11 cellular contexts compared by ENCODE assay signal in genomic region chr1:15412488-15412800, GRCh38. TPM values are rescaled to one million over a fixed set of nuclear protein-coding genes. Genes with fewer than 3 reads are reported as not detected.
DNase-seq lines count a peak whose midpoint lies in the region; ATAC-seq and TF ChIP-seq lines count a peak whose summit lies in the region.
"Had no signal": no experiment of that assay in that cellular context is flagged by ENCODE, and none has a peak within 500 bp of the region (broad histone marks: within the 10 kb centered on the region; RNA-seq: fewer than 3 reads in every experiment).

No MANE protein-coding gene starts in this region.

- no peak for TF ChIP-seq CTCF in lower lobe of right lung (IDR thresholded peaks at IDR 0.05)

- peak; percentile 51 for DNase-seq in NCI-H1092 treated with DMSO at 0.1 percent for 48 hours (lab: John Stamatoyannopoulos, UW)
- DNase-seq in NCI-H1092 (lab: John Stamatoyannopoulos, UW), result no peak
- DNase-seq in activated CD4-positive, alpha-beta memory T cell treated with anti-CD3 and anti-CD28 coated beads for 36 hours, result no peak
- DNase-seq in lower lobe of right lung, result no peak
- no peak for DNase-seq in stimulated activated naive B cell treated with anti-CD40 and anti-IgM and Interleukin-4, amounts not matched to agents 10 μg/mL and 1 μg/mL and 100 μg/mL, for 72 hours
- DNase-seq in midbrain (lab: John Stamatoyannopoulos, UW), result no peak
- DNase-seq in HEK293T (ENCODE audit: extremely low spot score), result no peak
- DNase-seq: NCI-H1694 treated with DMSO at 0.1 percent for 48 hours had no signal

- POLR2A ChIA-PET in activated CD4-positive, alpha-beta memory T cell treated with anti-CD3 and anti-CD28 coated beads for 36 hours (lab: Charles Lee), result interaction anchor here (1.1 to 1.4 kb wide), 2 partner anchors 19 to 21 kb away, joined by 3 to 4 read pairs; no protein-coding TSS in a partner anchor
- POLR2A ChIA-PET in HEK293T (lab: Yijun Ruan, JAX), result no interaction called here

- H3K27ac ChIP-seq in lower lobe of right lung, result peak overlapping the region; percentile 84
- H3K27ac ChIP-seq: 22Rv1 had no signal

- intact Hi-C loops in activated CD4-positive, alpha-beta memory T cell treated with anti-CD3 and anti-CD28 coated beads for 36 hours (cut with micrococcal nuclease), result no loop called here
- intact Hi-C loops in lower lobe of right lung (cut with DNase I), result no loop called here

- peaks cover 11% of the 10 kb centered on the region for H3K36me3 Mint-ChIP-seq in activated CD4-positive, alpha-beta memory T cell treated with anti-CD3 and anti-CD28 coated beads for 36 hours
- peaks cover 8 to 24% of the 10 kb centered on the region in 2 donors for H3K36me3 Mint-ChIP-seq in stimulated activated naive B cell treated with anti-CD40 and anti-IgM and Interleukin-4, amounts not matched to agents 10 μg/mL and 1 μg/mL and 100 μg/mL, for 72 hours

- H3K9me3 ChIP-seq in lower lobe of right lung, result no peaks in the 10 kb centered on the region

- H3K4me1 Mint-ChIP-seq in activated CD4-positive, alpha-beta memory T cell treated with anti-CD3 and anti-CD28 coated beads for 36 hours (ENCODE audit: low read depth), result peaks cover 63% of the 10 kb centered on the region
- peaks cover 54 to 78% of the 10 kb centered on the region in 2 donors for H3K4me1 Mint-ChIP-seq in stimulated activated naive B cell treated with anti-CD40 and anti-IgM and Interleukin-4, amounts not matched to agents 10 μg/mL and 1 μg/mL and 100 μg/mL, for 72 hours

- no peaks in the 10 kb centered on the region for H3K27me3 Mint-ChIP-seq in activated CD4-positive, alpha-beta memory T cell treated with anti-CD3 and anti-CD28 coated beads for 36 hours
- no peaks in the 10 kb centered on the region for H3K27me3 Mint-ChIP-seq in stimulated activated naive B cell treated with anti-CD40 and anti-IgM and Interleukin-4, amounts not matched to agents 10 μg/mL and 1 μg/mL and 100 μg/mL, for 72 hours

- CTCF ChIA-PET in activated CD4-positive, alpha-beta memory T cell treated with anti-CD3 and anti-CD28 coated beads for 36 hours (lab: Charles Lee), result interaction anchor here (1.0 to 2.0 kb wide), 4 partner anchors 19 to 421 kb away, joined by 3 to 14 read pairs (median 9); no protein-coding TSS in a partner anchor
- CTCF ChIA-PET in HEK293T (lab: Yijun Ruan, JAX), result interaction anchor here (1.5 kb wide), 1 partner anchor 89 kb away, joined by 3 read pairs; no protein-coding TSS in a partner anchor

- H3K27ac Mint-ChIP-seq in activated CD4-positive, alpha-beta memory T cell treated with anti-CD3 and anti-CD28 coated beads for 36 hours, result peak overlapping the region; percentile 64
- peak overlapping the region; percentile 69 for H3K27ac Mint-ChIP-seq in stimulated activated naive B cell treated with anti-CD40 and anti-IgM and Interleukin-4, amounts not matched to agents 10 μg/mL and 1 μg/mL and 100 μg/mL, for 72 hours

- peaks cover 62% of the 10 kb centered on the region for H3K4me1 ChIP-seq in lower lobe of right lung

- peaks cover 11% of the 10 kb centered on the region for H3K36me3 ChIP-seq in lower lobe of right lung

- peak overlapping the region; percentile 86 for H3K4me3 ChIP-seq in lower lobe of right lung

- no peaks in the 10 kb centered on the region for H3K27me3 ChIP-seq in lower lobe of right lung (ENCODE audit: low read depth)

- no peak overlapping the region for H3K4me3 Mint-ChIP-seq in activated CD4-positive, alpha-beta memory T cell treated with anti-CD3 and anti-CD28 coated beads for 36 hours
- H3K4me3 Mint-ChIP-seq in stimulated activated naive B cell treated with anti-CD40 and anti-IgM and Interleukin-4, amounts not matched to agents 10 μg/mL and 1 μg/mL and 100 μg/mL, for 72 hours, result no peak overlapping the region

- ATAC-seq in lower lobe of right lung, result no peak
- no peak for ATAC-seq in stimulated activated naive B cell treated with anti-CD40 and anti-IgM and Interleukin-4, amounts not matched to agents 10 μg/mL and 1 μg/mL and 100 μg/mL, for 72 hours (replicated peaks)
- ATAC-seq in HG03469 (IDR thresholded peaks at IDR 0.05; ENCODE audit: unreplicated experiment), result no peak

- H3K9me3 Mint-ChIP-seq in activated CD4-positive, alpha-beta memory T cell treated with anti-CD3 and anti-CD28 coated beads for 36 hours, result no peaks in the 10 kb centered on the region
- no peaks in the 10 kb centered on the region for H3K9me3 Mint-ChIP-seq in stimulated activated naive B cell treated with anti-CD40 and anti-IgM and Interleukin-4, amounts not matched to agents 10 μg/mL and 1 μg/mL and 100 μg/mL, for 72 hours

TF ChIP-seq in HEK293T, 16 proteins besides CTCF, POLR2A, EP300 and RAD21:
- TF ChIP-seq LEF1 (IDR thresholded peaks at IDR 0.05; ENCODE audit: borderline replicate concordance) (no peak), PKNOX1 (IDR thresholded peaks at IDR 0.05) (no peak), ZNF384 (IDR thresholded peaks at IDR 0.05) (no peak), ELF4 (IDR thresholded peaks at IDR 0.05) (no peak), FOXK2 (IDR thresholded peaks at IDR 0.05) (no peak), NFRKB (IDR thresholded peaks at IDR 0.05) (no peak)

RNA-seq across cellular contexts. Expression of gene EFHD2, which starts 2.8 kb away (rescaled TPM):
- total RNA-seq in activated CD4-positive, alpha-beta memory T cell treated with anti-CD3 and anti-CD28 coated beads for 36 hours, result 10 to 100 TPM; 60.4 to 61.3 TPM
- total RNA-seq in lower lobe of right lung, result 100 TPM

RNA-seq across cellular contexts. Expression of gene CTRC, which starts 25.8 kb away (rescaled TPM):
- under 1 TPM in 1 of 2 experiments, not detected in 1; 0.31 TPM for total RNA-seq in activated CD4-positive, alpha-beta memory T cell treated with anti-CD3 and anti-CD28 coated beads for 36 hours
- not detected for total RNA-seq in lower lobe of right lung
- total RNA-seq: fibroblast of villous mesenchyme had no signal

RNA-seq across cellular contexts. Expression of gene CELA2A, which starts 44.1 kb away (rescaled TPM):
- not detected for total RNA-seq in activated CD4-positive, alpha-beta memory T cell treated with anti-CD3 and anti-CD28 coated beads for 36 hours
- total RNA-seq in lower lobe of right lung, result not detected
- total RNA-seq: fibroblast of villous mesenchyme had no signal
